Comparison of ENCODE assay signal across 8 cellular contexts in genomic region chr2:215811409-215812355, GRCh38.
A peak's percentile ranks its signal among the peaks of the same experiment; 100 is the strongest.
DNase-seq lines count a peak whose midpoint lies in the region; ATAC-seq, FAIRE-seq and TF ChIP-seq lines count a peak whose summit lies in the region.

No MANE protein-coding gene starts in this region.

- no peak for TF ChIP-seq CTCF in Caco-2 (IDR thresholded peaks at IDR 0.05; ENCODE audit: insufficient read depth in 1 of 2, low read depth in 1 of 2, low read length in 1 of 2, severe bottlenecking in 1 of 2, unreplicated experiment in 1 of 2)

- peaks cover 26% of the 10 kb centered on the region for H3K4me1 Mint-ChIP-seq in Caco-2 (ENCODE audit: low read depth, unreplicated experiment)
- H3K4me1 Mint-ChIP-seq in T-helper 17 cell = peaks cover 12% of the 10 kb centered on the region

- H3K27me3 Mint-ChIP-seq in Caco-2 (ENCODE audit: insufficient read depth, unreplicated experiment) = no peaks in the 10 kb centered on the region
- peaks cover under 1% of the 10 kb centered on the region for H3K27me3 Mint-ChIP-seq in T-helper 17 cell

- ATAC-seq in GM19438 (IDR thresholded peaks at IDR 0.05; ENCODE audit: low read depth, unreplicated experiment) (peak; percentile 97), HG03139 (IDR thresholded peaks at IDR 0.05; ENCODE audit: unreplicated experiment) (peak; percentile 96), T-helper 17 cell (peak; percentile 46), SK-N-SH treated with all-trans-retinoic acid at 6 μM for 48 hours (no peak)

- BruUV-seq in Caco-2 (replicated peaks; lab: Mats Ljungman, UMichigan) = no TSS peak

- H3K36me3 Mint-ChIP-seq in Caco-2 (ENCODE audit: insufficient read depth, unreplicated experiment) (no peaks in the 10 kb centered on the region), T-helper 17 cell (ENCODE audit: low read depth) (no peaks in the 10 kb centered on the region)

- CTCF ChIA-PET in Caco-2 (lab: Charles Lee) = interaction anchor here (0.6 kb wide), 1 partner anchor 239 kb away, joined by 4 read pairs; no protein-coding TSS in a partner anchor

- H3K36me3 ChIP-seq in Caco-2 (ENCODE audit: control insufficient read depth, insufficient read depth, low read length) = no peaks in the 10 kb centered on the region

- H3K4me1 ChIP-seq in Caco-2 = peaks cover 18% of the 10 kb centered on the region

- H3K27ac Mint-ChIP-seq in Caco-2 (ENCODE audit: unreplicated experiment) (peak overlapping the region; percentile 39), T-helper 17 cell (peak overlapping the region; percentile 11)

- FAIRE-seq in HTR-8/SVneo (lab: Jason Lieb, UNC) = no peak

- DNase-seq in Caco-2 (no peak), T-helper 17 cell (no peak), SHP77 (lab: John Stamatoyannopoulos, UW) (no peak), hepatic stellate cell (ENCODE audit: low spot score) (no peak), HTR-8/SVneo (ENCODE audit: insufficient read length, low spot score) (no peak)

- H3K27me3 ChIP-seq in Caco-2 (replicated peaks; ENCODE audit: control insufficient read depth, insufficient read depth, low read length) = no peaks in the 10 kb centered on the region

- POLR2A ChIA-PET in Caco-2 (lab: Charles Lee) = interaction anchor here (0.6 kb wide), 1 partner anchor 68 kb away, joined by 3 read pairs; no protein-coding TSS in a partner anchor

- intact Hi-C loops in Caco-2 (cut with micrococcal nuclease; ENCODE audit: unreplicated experiment) = no loop called here

- H3K4me3 Mint-ChIP-seq in Caco-2 (ENCODE audit: unreplicated experiment) (no peak overlapping the region), T-helper 17 cell (peak overlapping the region; percentile 26)

- H3K9me3 Mint-ChIP-seq in Caco-2 (ENCODE audit: unreplicated experiment) = peaks cover 9% of the 10 kb centered on the region

- peaks cover 3% of the 10 kb centered on the region; the same call in 1 of the 2 replicates for H3K9me3 ChIP-seq in Caco-2
- H3K9me3 ChIP-seq in T-helper 17 cell (ENCODE audit: control insufficient read depth, low read length, poor library complexity, severe bottlenecking) = no peaks in the 10 kb centered on the region

- no peak overlapping the region for H3K4me3 ChIP-seq in Caco-2 (ENCODE audit: low read depth, low read length)

TF ChIP-seq in SK-N-SH treated with all-trans-retinoic acid at 6 μM for 48 hours, 23 proteins besides CTCF, POLR2A, EP300 and RAD21:
- no peak for TF ChIP-seq ISL1 (CRISPR knock-in tag; IDR thresholded peaks at IDR 0.05)
- TF ChIP-seq, protein P1, sequence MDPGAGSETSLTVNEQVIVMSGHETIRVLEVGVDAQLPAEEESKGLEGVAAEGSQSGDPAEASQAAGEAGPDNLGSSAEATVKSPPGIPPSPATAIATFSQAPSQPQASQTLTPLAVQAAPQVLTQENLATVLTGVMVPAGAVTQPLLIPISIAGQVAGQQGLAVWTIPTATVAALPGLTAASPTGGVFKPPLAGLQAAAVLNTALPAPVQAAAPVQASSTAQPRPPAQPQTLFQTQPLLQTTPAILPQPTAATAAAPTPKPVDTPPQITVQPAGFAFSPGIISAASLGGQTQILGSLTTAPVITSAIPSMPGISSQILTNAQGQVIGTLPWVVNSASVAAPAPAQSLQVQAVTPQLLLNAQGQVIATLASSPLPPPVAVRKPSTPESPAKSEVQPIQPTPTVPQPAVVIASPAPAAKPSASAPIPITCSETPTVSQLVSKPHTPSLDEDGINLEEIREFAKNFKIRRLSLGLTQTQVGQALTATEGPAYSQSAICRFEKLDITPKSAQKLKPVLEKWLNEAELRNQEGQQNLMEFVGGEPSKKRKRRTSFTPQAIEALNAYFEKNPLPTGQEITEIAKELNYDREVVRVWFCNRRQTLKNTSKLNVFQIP (CRISPR knock-in tag; IDR thresholded peaks at IDR 0.05; ENCODE audit: borderline replicate concordance, low read depth) = no peak
- TF ChIP-seq CREB5 (CRISPR knock-in tag; IDR thresholded peaks at IDR 0.05; ENCODE audit: low read depth) = no peak
- TF ChIP-seq SNAI2 (CRISPR knock-in tag; IDR thresholded peaks at IDR 0.05) = no peak
- no peak for TF ChIP-seq TCF4 (CRISPR knock-in tag; IDR thresholded peaks at IDR 0.05; ENCODE audit: borderline replicate concordance)
